In genomic region chr5:176660860-176661641, GRCh38 we compare ENCODE assay signal across 8 cellular contexts. TPM values are rescaled to one million over a fixed set of nuclear protein-coding genes. Genes with fewer than 3 reads are reported as not detected.
DNase-seq lines count a peak whose midpoint lies in the region; ATAC-seq and TF ChIP-seq lines count a peak whose summit lies in the region.

No MANE protein-coding gene starts in this region.

- H3K27me3 ChIP-seq in A673 (replicated peaks; ENCODE audit: insufficient read depth, low read depth, low read length, poor library complexity) = no peaks in the 10 kb centered on the region

- H3K9me3 Mint-ChIP-seq in activated CD8-positive, alpha-beta T cell treated with anti-CD3 and anti-CD28 coated beads for 36 hours = no peaks in the 10 kb centered on the region
- no peaks in the 10 kb centered on the region for H3K9me3 Mint-ChIP-seq in memory B cell

- BruUV-seq in A673 (replicated peaks; lab: Mats Ljungman, UMichigan) = no TSS peak

- ATAC-seq in GM18498 (IDR thresholded peaks at IDR 0.05; ENCODE audit: unreplicated experiment) (peak; percentile 67), HG03280 (IDR thresholded peaks at IDR 0.05; ENCODE audit: unreplicated experiment) (peak; percentile 63), memory B cell (ENCODE audit: low read depth) (peak; percentile 82)
- ATAC-seq in activated CD8-positive, alpha-beta T cell treated with anti-CD3 and anti-CD28 coated beads for 36 hours = peak; percentile 81

- no peak overlapping the region for H3K4me3 ChIP-seq in A673 (ENCODE audit: low read depth, low read length, poor library complexity, severe bottlenecking)

- TF ChIP-seq CTCF in A673 (conservative IDR thresholded peaks at IDR 0.05; ENCODE audit: low read depth, low read length) = peak; percentile 91
- TF ChIP-seq CTCF in activated CD8-positive, alpha-beta T cell treated with anti-CD3 and anti-CD28 coated beads for 36 hours (IDR thresholded peaks at IDR 0.05) = peak; percentile 88

- H3K4me3 Mint-ChIP-seq in activated CD8-positive, alpha-beta T cell treated with anti-CD3 and anti-CD28 coated beads for 36 hours = no peak overlapping the region
- no peak overlapping the region for H3K4me3 Mint-ChIP-seq in memory B cell

- POLR2A ChIA-PET in A673 (lab: Charles Lee; ENCODE audit: low non-redundant PET) = interaction anchor here (0.6 kb wide), 1 partner anchor 12 kb away, joined by 3 read pairs; no protein-coding TSS in a partner anchor
- POLR2A ChIA-PET in activated CD8-positive, alpha-beta T cell treated with anti-CD3 and anti-CD28 coated beads for 36 hours (lab: Charles Lee) = interaction anchor here (0.8 to 2.4 kb wide), 6 partner anchors 9 to 381 kb away, joined by 3 to 9 read pairs (median 4); partner anchors contain the start of gene TSPAN17

- no peaks in the 10 kb centered on the region for H3K4me1 ChIP-seq in A673 (ENCODE audit: insufficient read depth, low read length, poor library complexity, severe bottlenecking)

- peaks cover 30% of the 10 kb centered on the region for H3K4me1 Mint-ChIP-seq in activated CD8-positive, alpha-beta T cell treated with anti-CD3 and anti-CD28 coated beads for 36 hours (ENCODE audit: low read depth)
- H3K4me1 Mint-ChIP-seq in memory B cell = peaks cover 17% of the 10 kb centered on the region

- no peak overlapping the region for H3K27ac ChIP-seq in A673 (ENCODE audit: low read depth, low read length, poor library complexity, severe bottlenecking)

- no peaks in the 10 kb centered on the region for H3K9me3 ChIP-seq in A673 (ENCODE audit: low read depth, low read length, poor library complexity, severe bottlenecking)

- peak; percentile 79 for DNase-seq in A673 (ENCODE audit: low spot score)
- peak; percentile 68 for DNase-seq in NCI-H774 (lab: John Stamatoyannopoulos, UW)
- peak; percentile 85 for DNase-seq in activated CD8-positive, alpha-beta T cell treated with anti-CD3 and anti-CD28 coated beads for 36 hours
- peak; percentile 67 for DNase-seq in effector CD4-positive, alpha-beta T cell
- peak; percentile 81 to 84 for DNase-seq in memory B cell (ENCODE audit: low spot score in 2 of 2)
- peak; percentile 63 to 67 for DNase-seq in stimulated activated CD8-positive, alpha-beta memory T cell treated with anti-CD3 and anti-CD28 coated beads, Interleukin-15, amount 100 ng/mL, for 48 hours (ENCODE audit: low read depth in 2 of 2)

- H3K36me3 Mint-ChIP-seq in activated CD8-positive, alpha-beta T cell treated with anti-CD3 and anti-CD28 coated beads for 36 hours (ENCODE audit: low read depth) = peaks cover 2% of the 10 kb centered on the region
- peaks cover 3% of the 10 kb centered on the region for H3K36me3 Mint-ChIP-seq in memory B cell

- no peaks in the 10 kb centered on the region for H3K36me3 ChIP-seq in A673 (ENCODE audit: insufficient read depth, low read length, poor library complexity, severe bottlenecking)

- no peak overlapping the region for H3K27ac Mint-ChIP-seq in activated CD8-positive, alpha-beta T cell treated with anti-CD3 and anti-CD28 coated beads for 36 hours
- H3K27ac Mint-ChIP-seq in memory B cell = no peak overlapping the region

- CTCF ChIA-PET in A673 (lab: Charles Lee) = interaction anchor here (0.5 to 1.7 kb wide), 21 partner anchors 9 to 931 kb away, joined by 3 to 23 read pairs (median 4); partner anchors contain the start of genes FGFR4, RNF44, TSPAN17 and UNC5A
- CTCF ChIA-PET in activated CD8-positive, alpha-beta T cell treated with anti-CD3 and anti-CD28 coated beads for 36 hours (lab: Charles Lee) = interaction anchor here (0.6 to 4.8 kb wide), 102 partner anchors 8 to 897 kb away, joined by 3 to 54 read pairs (median 4); partner anchors contain the start of genes CLTB, EIF4E1B, FAF2 and HK3

- H3K27me3 Mint-ChIP-seq in activated CD8-positive, alpha-beta T cell treated with anti-CD3 and anti-CD28 coated beads for 36 hours = peaks cover 7% of the 10 kb centered on the region
- peaks cover 10% of the 10 kb centered on the region for H3K27me3 Mint-ChIP-seq in memory B cell

- intact Hi-C loops in A673 (cut with micrococcal nuclease; ENCODE audit: unreplicated experiment) = loop anchor here (1.0 to 2.0 kb wide), 2 partner anchors 298 to 451 kb away; no protein-coding TSS in a partner anchor
- intact Hi-C loops in activated CD8-positive, alpha-beta T cell treated with anti-CD3 and anti-CD28 coated beads for 36 hours (cut with micrococcal nuclease) = loop anchor here (5.0 kb wide), 1 partner anchor 296 kb away; no protein-coding TSS in a partner anchor

RNA-seq across cellular contexts. Expression of gene TSPAN17, which starts 13.8 kb away (rescaled TPM):
- 23.3 and 27.8 TPM in 2 replicates for total RNA-seq in A673 (2021)
- 10 to 100 TPM; 24.6 to 26.3 TPM for total RNA-seq in activated CD8-positive, alpha-beta T cell treated with anti-CD3 and anti-CD28 coated beads for 36 hours

RNA-seq across cellular contexts. Expression of gene EIF4E1B, which starts 30.6 kb away (rescaled TPM):
- not detected in 2 replicates for total RNA-seq in A673 (2021)
- total RNA-seq in activated CD8-positive, alpha-beta T cell treated with anti-CD3 and anti-CD28 coated beads for 36 hours = not detected

RNA-seq across cellular contexts. Expression of gene SNCB, which starts 30.7 kb away (rescaled TPM):
- total RNA-seq in A673 (2021) = not detected in 2 replicates
- total RNA-seq in activated CD8-positive, alpha-beta T cell treated with anti-CD3 and anti-CD28 coated beads for 36 hours = under 1 TPM; 0.69 to 0.79 TPM

RNA-seq across cellular contexts. Expression of gene GPRIN1, which starts 51.1 kb away (rescaled TPM):
- total RNA-seq in A673 (2021) = 16.7 and 18.9 TPM in 2 replicates
- 1 to 10 TPM; 1.6 to 2.0 TPM for total RNA-seq in activated CD8-positive, alpha-beta T cell treated with anti-CD3 and anti-CD28 coated beads for 36 hours
